Comparison of ENCODE assay signal across 19 cellular contexts in genomic region chr2:161900241-161900640, GRCh38.
A peak's percentile ranks its signal among the peaks of the same experiment; 100 is the strongest.
DNase-seq lines count a peak whose midpoint lies in the region; ATAC-seq and TF ChIP-seq lines count a peak whose summit lies in the region.
"Had no signal": no experiment of that assay in that cellular context is flagged by ENCODE, and none has a peak within 500 bp of the region (broad histone marks: within the 10 kb centered on the region; RNA-seq: fewer than 3 reads in every experiment).

No MANE protein-coding gene starts in this region.

- no peak overlapping the region for H3K4me3 ChIP-seq in MG63
- H3K4me3 ChIP-seq: BLaER1 treated with 17β-estradiol and CSF1 and Interleukin-3, amounts not matched to agents 10 nM and 100 nM had no signal

- no peak for TF ChIP-seq CTCF in natural killer cell (IDR thresholded peaks at IDR 0.05)

- H3K27me3 ChIP-seq in MG63 = no peaks in the 10 kb centered on the region; the same call in 1 of the 2 replicates

- H3K4me3 Mint-ChIP-seq in stimulated activated naive CD8-positive, alpha-beta T cell treated with anti-CD3 and anti-CD28 coated beads, Interleukin-15, amount 100 ng/mL, for 72 hours = no peak overlapping the region
- H3K4me3 Mint-ChIP-seq in activated T-helper 17 cell treated with anti-CD3 and anti-CD28 coated beads, Interleukin-2, amount 50 U/mL, for 72 hours = no peak overlapping the region
- H3K4me3 Mint-ChIP-seq in natural killer cell = peak overlapping the region; percentile 47
- H3K4me3 Mint-ChIP-seq: B cell; CD4-positive, CD25-positive, alpha-beta regulatory T cell had no signal

- no peak for DNase-seq in stimulated activated naive CD8-positive, alpha-beta T cell treated with anti-CD3 and anti-CD28 coated beads, Interleukin-15, amount 100 ng/mL, for 72 hours
- no peak for DNase-seq in stimulated activated naive CD8-positive, alpha-beta T cell treated with anti-CD3 and anti-CD28 coated beads, Interleukin-15, Interleukin-2, amounts not matched to agents 100 U/mL and 50 U/mL, for 24 hours
- DNase-seq in natural killer cell = no peak
- DNase-seq in MG63 = no peak
- DNase-seq in dermis blood vessel endothelial cell = no peak
- DNase-seq: 8988T; CD4-positive, CD25-positive, alpha-beta regulatory T cell; DMS153; DMS79; GF-D8; GOT3; H7 had no signal

- H3K4me1 Mint-ChIP-seq in stimulated activated naive CD8-positive, alpha-beta T cell treated with anti-CD3 and anti-CD28 coated beads, Interleukin-15, amount 100 ng/mL, for 72 hours = peaks cover under 1% of the 10 kb centered on the region
- H3K4me1 Mint-ChIP-seq in activated T-helper 17 cell treated with anti-CD3 and anti-CD28 coated beads, Interleukin-2, amount 50 U/mL, for 72 hours = no peaks in the 10 kb centered on the region
- peaks cover 36 to 43% of the 10 kb centered on the region in 2 donors for H3K4me1 Mint-ChIP-seq in natural killer cell
- H3K4me1 Mint-ChIP-seq: B cell, IgD-negative memory B cell had no signal

- H3K9me3 Mint-ChIP-seq in stimulated activated naive CD8-positive, alpha-beta T cell treated with anti-CD3 and anti-CD28 coated beads, Interleukin-15, amount 100 ng/mL, for 72 hours = peaks cover 0 to 5% of the 10 kb centered on the region in 2 donors
- no peaks in the 10 kb centered on the region for H3K9me3 Mint-ChIP-seq in activated T-helper 17 cell treated with anti-CD3 and anti-CD28 coated beads, Interleukin-2, amount 50 U/mL, for 72 hours
- H3K9me3 Mint-ChIP-seq in natural killer cell = no peaks in the 10 kb centered on the region

- H3K27me3 Mint-ChIP-seq in stimulated activated naive CD8-positive, alpha-beta T cell treated with anti-CD3 and anti-CD28 coated beads, Interleukin-15, amount 100 ng/mL, for 72 hours = peaks cover 9% of the 10 kb centered on the region
- peaks cover 4% of the 10 kb centered on the region for H3K27me3 Mint-ChIP-seq in activated T-helper 17 cell treated with anti-CD3 and anti-CD28 coated beads, Interleukin-2, amount 50 U/mL, for 72 hours
- H3K27me3 Mint-ChIP-seq in natural killer cell (ENCODE audit: low read depth in 2 of 2) = no peaks in the 10 kb centered on the region
- H3K27me3 Mint-ChIP-seq: B cell, IgD-negative memory B cell had no signal

- H3K36me3 Mint-ChIP-seq in activated T-helper 17 cell treated with anti-CD3 and anti-CD28 coated beads, Interleukin-2, amount 50 U/mL, for 72 hours (ENCODE audit: low read depth) = no peaks in the 10 kb centered on the region
- H3K36me3 Mint-ChIP-seq in natural killer cell = no peaks in the 10 kb centered on the region
- H3K36me3 Mint-ChIP-seq: CD4-positive, CD25-positive, alpha-beta regulatory T cell; IgD-negative memory B cell had no signal

- H3K36me3 ChIP-seq in MG63 = no peaks in the 10 kb centered on the region
- H3K36me3 ChIP-seq: BLaER1 treated with 17β-estradiol and CSF1 and Interleukin-3, amounts not matched to agents 10 nM and 100 nM had no signal

- H3K27ac Mint-ChIP-seq in stimulated activated naive CD8-positive, alpha-beta T cell treated with anti-CD3 and anti-CD28 coated beads, Interleukin-15, amount 100 ng/mL, for 72 hours = peak overlapping the region; percentile 21 to 32
- H3K27ac Mint-ChIP-seq in activated T-helper 17 cell treated with anti-CD3 and anti-CD28 coated beads, Interleukin-2, amount 50 U/mL, for 72 hours = no peak overlapping the region
- peak overlapping the region; percentile 27 to 40 for H3K27ac Mint-ChIP-seq in natural killer cell
- H3K27ac Mint-ChIP-seq: B cell; CD4-positive, CD25-positive, alpha-beta regulatory T cell; IgD-negative memory B cell had no signal

- ATAC-seq in stimulated activated naive CD8-positive, alpha-beta T cell treated with anti-CD3 and anti-CD28 coated beads, Interleukin-15, amount 100 ng/mL, for 72 hours = no peak
- no peak for ATAC-seq in stimulated activated naive CD8-positive, alpha-beta T cell treated with anti-CD3 and anti-CD28 coated beads, Interleukin-15, Interleukin-2, amounts not matched to agents 100 U/mL and 50 U/mL, for 24 hours
- peak; percentile 38 for ATAC-seq in activated T-helper 17 cell treated with anti-CD3 and anti-CD28 coated beads, Interleukin-2, amount 50 U/mL, for 72 hours (replicated peaks)
- ATAC-seq in natural killer cell = peak; percentile 68 to 81 (median 69)
- no peak for ATAC-seq in GM18517 (IDR thresholded peaks at IDR 0.05; ENCODE audit: unreplicated experiment)
- ATAC-seq: HCT116, HepG2 had no signal

- intact Hi-C loops in natural killer cell (cut with micrococcal nuclease) = no loop called here

- H3K9me3 ChIP-seq in MG63 = no peaks in the 10 kb centered on the region

Comparison
In these comparisons a context has a peak if more than half of its experiments do, and no peak if none do; other contexts are left out.
1. ATAC-seq: peak in activated T-helper 17 cell treated with anti-CD3 and anti-CD28 coated beads, Interleukin-2, amount 50 U/mL, for 72 hours (single experiment) and natural killer cell (3 of 3); none in stimulated activated naive CD8-positive, alpha-beta T cell treated with anti-CD3 and anti-CD28 coated beads, Interleukin-15, amount 100 ng/mL, for 72 hours (single experiment), stimulated activated naive CD8-positive, alpha-beta T cell treated with anti-CD3 and anti-CD28 coated beads, Interleukin-15, Interleukin-2, amounts not matched to agents 100 U/mL and 50 U/mL, for 24 hours (single experiment) and GM18517 (single experiment).